39 cellular contexts compared by ENCODE assay signal in genomic region chr14:25574949-25575348, GRCh38.
"Had no signal": no experiment of that assay in that cellular context is flagged by ENCODE, and none has a peak within 500 bp of the region (broad histone marks: within the 10 kb centered on the region; RNA-seq: fewer than 3 reads in every experiment).

No MANE protein-coding gene starts in this region.

- H3K9me3 ChIP-seq: adrenal gland, ascending aorta, body of pancreas, breast epithelium had no signal

- H3K36me3 Mint-ChIP-seq: activated naive CD4-positive, alpha-beta T cell treated with anti-CD3 and anti-CD28 coated beads, Interleukin-2, amount 10 ng/mL, durations not matched to agents 7 days and 5 days; activated naive CD4-positive, alpha-beta T cell treated with anti-CD3 and anti-CD28 coated beads, Interleukin-2, amount 50 U/mL, for 24 hours; activated naive CD4-positive, alpha-beta T cell treated with anti-CD3 and anti-CD28 coated beads, Interleukin-2, amount 50 U/mL, for 72 hours; activated naive CD8-positive, alpha-beta T cell; activated naive CD8-positive, alpha-beta T cell treated with anti-CD3 and anti-CD28 coated beads for 36 hours; activated naive CD8-positive, alpha-beta T cell treated with anti-CD3 and anti-CD28 coated beads, Interleukin-2, amount 10 ng/mL, durations not matched to agents 7 days and 5 days; brain had no signal

- H3K4me1 ChIP-seq: adrenal gland, ascending aorta, body of pancreas, breast epithelium had no signal

- DNase-seq: activated effector memory CD4-positive, alpha-beta T cell treated with anti-CD3 and anti-CD28 coated beads, Interleukin-2, amount 50 U/mL, for 16 hours; activated effector memory CD4-positive, alpha-beta T cell treated with Interleukin-2 at 50 U/mL for 16 hours; activated gamma-delta T cell; activated gamma-delta T cell treated with Interleukin-2 at 50 U/mL for 16 hours; activated naive CD4-positive, alpha-beta T cell; activated naive CD4-positive, alpha-beta T cell treated with anti-CD3 and anti-CD28 coated beads for 36 hours; activated naive CD4-positive, alpha-beta T cell treated with anti-CD3 and anti-CD28 coated beads, Interleukin-2, amount 10 ng/mL, durations not matched to agents 7 days and 5 days; activated naive CD4-positive, alpha-beta T cell treated with anti-CD3 and anti-CD28 coated beads, Interleukin-2, amount 50 U/mL, for 16 hours; activated naive CD4-positive, alpha-beta T cell treated with Interleukin-2 at 50 U/mL for 16 hours; activated naive CD8-positive, alpha-beta T cell treated with anti-CD3 and anti-CD28 coated beads for 36 hours; activated naive CD8-positive, alpha-beta T cell treated with anti-CD3 and anti-CD28 coated beads, Interleukin-2, amount 10 ng/mL, durations not matched to agents 7 days and 5 days; activated naive CD8-positive, alpha-beta T cell treated with anti-CD3 and anti-CD28 coated beads, Interleukin-2, amount 50 U/mL, for 24 hours; activated T-cell treated with anti-CD3 and anti-CD28 coated beads, Interleukin-2, amount 50 U/mL, for 4 hours; activated T-cell treated with anti-CD3 and anti-CD28 coated beads, Interleukin-2, amount 50 U/mL, for 48 hours; activated T-cell treated with anti-CD3 and anti-CD28 coated beads, Interleukin-2, amount 50 U/mL, for 72 hours; adrenal gland; amniotic stem cell; amygdala; anterior cingulate cortex; aorta; body of pancreas; brain microvascular endothelial cell; caudate nucleus; central memory CD4-positive, alpha-beta T cell; cerebellar nuclear complex had no signal

- H3K4me1 Mint-ChIP-seq: activated naive CD4-positive, alpha-beta T cell treated with anti-CD3 and anti-CD28 coated beads, Interleukin-2, amount 10 ng/mL, durations not matched to agents 7 days and 5 days; activated naive CD4-positive, alpha-beta T cell treated with anti-CD3 and anti-CD28 coated beads, Interleukin-2, amount 50 U/mL, for 24 hours; activated naive CD8-positive, alpha-beta T cell treated with anti-CD3 and anti-CD28 coated beads for 36 hours; activated naive CD8-positive, alpha-beta T cell treated with anti-CD3 and anti-CD28 coated beads, Interleukin-2, amount 10 ng/mL, durations not matched to agents 7 days and 5 days; activated naive CD8-positive, alpha-beta T cell treated with anti-CD3 and anti-CD28 coated beads, Interleukin-2, amount 50 U/mL, for 24 hours; activated T-helper 17 cell treated with anti-CD3 and anti-CD28 coated beads, Interleukin-2, amount 50 U/mL, for 72 hours; central memory CD8-positive, alpha-beta T cell had no signal

- H3K9me3 Mint-ChIP-seq: activated naive CD4-positive, alpha-beta T cell treated with anti-CD3 and anti-CD28 coated beads for 36 hours; activated naive CD8-positive, alpha-beta T cell treated with anti-CD3 and anti-CD28 coated beads for 36 hours had no signal

- ATAC-seq: activated naive CD4-positive, alpha-beta T cell treated with anti-CD3 and anti-CD28 coated beads, Interleukin-2, amount 50 U/mL, for 72 hours; activated naive CD8-positive, alpha-beta T cell treated with anti-CD3 and anti-CD28 coated beads, Interleukin-2, amount 50 U/mL, for 24 hours; activated T-cell treated with anti-CD3 and anti-CD28 coated beads, Interleukin-2, amount 50 U/mL, for 4 hours; activated T-cell treated with anti-CD3 and anti-CD28 coated beads, Interleukin-2, amount 50 U/mL, for 72 hours; activated T-helper 17 cell treated with anti-CD3 and anti-CD28 coated beads, Interleukin-2, amount 50 U/mL, for 72 hours; body of pancreas had no signal

- H3K27me3 Mint-ChIP-seq: activated naive CD4-positive, alpha-beta T cell treated with anti-CD3 and anti-CD28 coated beads, Interleukin-2, amount 10 ng/mL, durations not matched to agents 7 days and 5 days; activated naive CD4-positive, alpha-beta T cell treated with anti-CD3 and anti-CD28 coated beads, Interleukin-2, amount 50 U/mL, for 24 hours; activated naive CD8-positive, alpha-beta T cell; activated naive CD8-positive, alpha-beta T cell treated with anti-CD3 and anti-CD28 coated beads for 36 hours; activated naive CD8-positive, alpha-beta T cell treated with anti-CD3 and anti-CD28 coated beads, Interleukin-2, amount 10 ng/mL, durations not matched to agents 7 days and 5 days; activated naive CD8-positive, alpha-beta T cell treated with anti-CD3 and anti-CD28 coated beads, Interleukin-2, amount 50 U/mL, for 24 hours; activated T-helper 17 cell treated with anti-CD3 and anti-CD28 coated beads, Interleukin-2, amount 50 U/mL, for 72 hours; brain; central memory CD8-positive, alpha-beta T cell had no signal

- H3K4me3 ChIP-seq: adrenal gland, ascending aorta, body of pancreas, breast epithelium, cardiac muscle cell had no signal

- H3K27ac ChIP-seq: adrenal gland, ascending aorta, body of pancreas, brain microvascular endothelial cell, breast epithelium, cardiac muscle cell had no signal

- H3K36me3 ChIP-seq: adrenal gland, ascending aorta, brain microvascular endothelial cell, breast epithelium, cardiac muscle cell had no signal

- FAIRE-seq: astrocyte, bronchial epithelial cell, colon had no signal

- H3K27ac Mint-ChIP-seq: activated naive CD4-positive, alpha-beta T cell treated with anti-CD3 and anti-CD28 coated beads for 36 hours; activated naive CD4-positive, alpha-beta T cell treated with anti-CD3 and anti-CD28 coated beads, Interleukin-2, amount 10 ng/mL, durations not matched to agents 7 days and 5 days; activated naive CD4-positive, alpha-beta T cell treated with anti-CD3 and anti-CD28 coated beads, Interleukin-2, amount 50 U/mL, for 24 hours; activated naive CD4-positive, alpha-beta T cell treated with anti-CD3 and anti-CD28 coated beads, Interleukin-2, amount 50 U/mL, for 72 hours; activated naive CD8-positive, alpha-beta T cell; activated naive CD8-positive, alpha-beta T cell treated with anti-CD3 and anti-CD28 coated beads for 36 hours; activated naive CD8-positive, alpha-beta T cell treated with anti-CD3 and anti-CD28 coated beads, Interleukin-2, amount 10 ng/mL, durations not matched to agents 7 days and 5 days; activated naive CD8-positive, alpha-beta T cell treated with anti-CD3 and anti-CD28 coated beads, Interleukin-2, amount 50 U/mL, for 24 hours; activated T-cell treated with anti-CD3 and anti-CD28 coated beads, Interleukin-2, amount 50 U/mL, for 72 hours; activated T-helper 1 cell treated with anti-CD3 and anti-CD28 coated beads, Interleukin-12 subunit alpha, Interleukin-12 subunit beta, Interleukin-2, Interleukin-4 antibody, amounts not matched to agents 30 ng/mL and 10 ng/mL and 1 ng/mL, durations not matched to agents 14 hours and 24 hours and 36 hours; activated T-helper 17 cell treated with anti-CD3 and anti-CD28 coated beads, Interleukin-2, amount 50 U/mL, for 72 hours; activated T-helper 2 cell treated with anti-CD3 and anti-CD28 coated beads, Interferon-gamma antibody, Interleukin-2, Interleukin-4, amounts not matched to agents 10 μg/mL and 5 μg/mL and 100 μg/mL, durations not matched to agents 14 hours and 24 hours and 36 hours had no signal

- H3K4me3 Mint-ChIP-seq: activated naive CD4-positive, alpha-beta T cell treated with anti-CD3 and anti-CD28 coated beads for 36 hours; activated naive CD4-positive, alpha-beta T cell treated with anti-CD3 and anti-CD28 coated beads, Interleukin-2, amount 10 ng/mL, durations not matched to agents 7 days and 5 days; activated naive CD4-positive, alpha-beta T cell treated with anti-CD3 and anti-CD28 coated beads, Interleukin-2, amount 50 U/mL, for 24 hours; activated naive CD8-positive, alpha-beta T cell; activated naive CD8-positive, alpha-beta T cell treated with anti-CD3 and anti-CD28 coated beads for 36 hours; activated naive CD8-positive, alpha-beta T cell treated with anti-CD3 and anti-CD28 coated beads, Interleukin-2, amount 10 ng/mL, durations not matched to agents 7 days and 5 days; activated naive CD8-positive, alpha-beta T cell treated with anti-CD3 and anti-CD28 coated beads, Interleukin-2, amount 50 U/mL, for 24 hours; activated T-cell treated with anti-CD3 and anti-CD28 coated beads, Interleukin-2, amount 50 U/mL, for 4 hours; activated T-cell treated with anti-CD3 and anti-CD28 coated beads, Interleukin-2, amount 50 U/mL, for 72 hours; activated T-helper 1 cell treated with anti-CD3 and anti-CD28 coated beads, Interleukin-12 subunit alpha, Interleukin-12 subunit beta, Interleukin-2, Interleukin-4 antibody, amounts not matched to agents 30 ng/mL and 10 ng/mL and 1 ng/mL, durations not matched to agents 14 hours and 24 hours and 36 hours; activated T-helper 17 cell treated with anti-CD3 and anti-CD28 coated beads, Interleukin-2, amount 50 U/mL, for 72 hours; brain; central memory CD8-positive, alpha-beta T cell had no signal

- H3K27me3 ChIP-seq: adrenal gland, ascending aorta, body of pancreas, brain microvascular endothelial cell, breast epithelium, cardiac muscle cell had no signal
